In the genomic region with DNA sequence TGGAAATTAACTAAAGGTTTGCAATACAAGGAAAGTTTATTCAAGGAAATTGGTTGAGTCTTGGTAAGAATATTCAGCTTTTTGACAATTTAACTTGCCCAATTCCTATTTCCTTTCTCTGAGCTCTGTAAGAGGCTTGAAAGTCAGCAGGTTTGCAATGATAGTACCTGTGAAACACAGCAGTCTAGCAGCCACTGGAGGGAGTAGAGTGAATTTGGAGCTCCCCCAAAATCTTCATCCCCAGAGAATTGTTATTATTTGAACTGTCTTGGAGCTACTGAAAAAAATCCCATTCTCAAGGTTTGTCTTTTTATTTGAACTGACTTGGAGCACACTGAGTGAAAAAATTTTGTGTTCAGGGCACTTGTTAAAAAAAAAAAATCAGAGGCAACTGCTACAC, we compare ENCODE assay signal across 23 cellular contexts.
"Had no signal": no experiment of that assay in that cellular context is flagged by ENCODE, and none has a peak within 500 bp of the region (broad histone marks: within the 10 kb centered on the region; RNA-seq: fewer than 3 reads in every experiment).

No MANE protein-coding gene starts in this region.

- H3K27me3 ChIP-seq: breast epithelium, esophagus squamous epithelium, heart right ventricle, pancreas, sigmoid colon, upper lobe of left lung had no signal

- H3K36me3 ChIP-seq: breast epithelium, esophagus squamous epithelium, heart right ventricle, pancreas, sigmoid colon, upper lobe of left lung had no signal

- H3K27ac ChIP-seq: breast epithelium, esophagus squamous epithelium, heart right ventricle, pancreas, sigmoid colon, upper lobe of left lung had no signal

- ATAC-seq: activated CD4-positive, alpha-beta T cell treated with anti-CD3 and anti-CD28 coated beads for 36 hours; natural killer cell treated with Interleukin-12 subunit alpha and Interleukin-12 subunit beta and Interleukin-15 and Interleukin-18, amount 100 ng/mL, for 72 hours had no signal

- H3K4me1 Mint-ChIP-seq: activated B cell treated with CpG ODN at 0.5 μM for 24 hours; activated CD4-positive, alpha-beta T cell treated with anti-CD3 and anti-CD28 coated beads for 36 hours; activated naive CD8-positive, alpha-beta T cell treated with anti-CD3 and anti-CD28 coated beads for 36 hours; central memory CD8-positive, alpha-beta T cell had no signal

- H3K36me3 Mint-ChIP-seq: activated naive CD8-positive, alpha-beta T cell treated with anti-CD3 and anti-CD28 coated beads for 36 hours had no signal

- H3K4me3 Mint-ChIP-seq: activated B cell treated with CpG ODN at 0.5 μM for 24 hours; activated CD4-positive, alpha-beta T cell treated with anti-CD3 and anti-CD28 coated beads for 36 hours; activated naive CD8-positive, alpha-beta T cell treated with anti-CD3 and anti-CD28 coated beads for 36 hours; activated T-cell treated with anti-CD3 and anti-CD28 coated beads, Interleukin-2, amount 50 U/mL, for 24 hours; central memory CD8-positive, alpha-beta T cell; natural killer cell treated with Interleukin-12 subunit alpha and Interleukin-12 subunit beta and Interleukin-15 and Interleukin-18, amount 100 ng/mL, for 72 hours; T-helper 1 cell treated with Interleukin-12 subunit alpha and Interleukin-12 subunit beta and Interleukin-4 antibody, amounts not matched to agents 30 μg/mL and 1 μg/mL, for 36 hours had no signal

- H3K27ac Mint-ChIP-seq: activated B cell treated with CpG ODN at 0.5 μM for 24 hours; activated CD4-positive, alpha-beta T cell treated with anti-CD3 and anti-CD28 coated beads for 36 hours; activated naive CD8-positive, alpha-beta T cell treated with anti-CD3 and anti-CD28 coated beads for 36 hours; activated T-cell treated with anti-CD3 and anti-CD28 coated beads, Interleukin-2, amount 50 U/mL, for 24 hours; activated T-helper 2 cell treated with anti-CD3 and anti-CD28 coated beads, Interferon-gamma antibody, Interleukin-2, Interleukin-4, amounts not matched to agents 10 μg/mL and 5 μg/mL and 100 μg/mL, durations not matched to agents 14 hours and 24 hours and 36 hours; natural killer cell treated with Interleukin-12 subunit alpha and Interleukin-12 subunit beta and Interleukin-15 and Interleukin-18, amount 100 ng/mL, for 72 hours; T-helper 1 cell treated with Interleukin-12 subunit alpha and Interleukin-12 subunit beta and Interleukin-4 antibody, amounts not matched to agents 30 μg/mL and 1 μg/mL, for 36 hours had no signal

- H3K4me1 ChIP-seq: breast epithelium, esophagus squamous epithelium, heart right ventricle, pancreas, sigmoid colon, upper lobe of left lung had no signal

- DNase-seq: activated B cell treated with CpG ODN at 0.5 μM for 24 hours; activated CD4-positive, alpha-beta T cell treated with anti-CD3 and anti-CD28 coated beads for 36 hours; activated CD4-positive, alpha-beta T cell treated with anti-CD3 and anti-CD28 coated beads, Interleukin-2, amount 50 U/mL, for 4 hours; activated CD8-positive, alpha-beta memory T cell treated with anti-CD3 and anti-CD28 coated beads for 24 hours; activated CD8-positive, alpha-beta memory T cell treated with anti-CD3 and anti-CD28 coated beads, Interleukin-2, amount 50 U/mL, for 4 hours; activated naive CD4-positive, alpha-beta T cell treated with Interleukin-2 at 50 U/mL for 16 hours; activated naive CD8-positive, alpha-beta T cell treated with anti-CD3 and anti-CD28 coated beads for 36 hours; activated T-cell treated with anti-CD3 and anti-CD28 coated beads, Interleukin-2, amount 50 U/mL, for 24 hours; effector memory CD4-positive, alpha-beta T cell; esophagus squamous epithelium; heart right ventricle; midbrain; pancreas; sigmoid colon; stimulated activated CD4-positive, alpha-beta T cell treated with anti-CD3 and anti-CD28 coated beads, Interleukin-4, amount 100 ng/mL, for 1 hour; stimulated activated naive CD4-positive, alpha-beta T cell; T1000; upper lobe of left lung had no signal

- H3K9me3 Mint-ChIP-seq: activated B cell treated with CpG ODN at 0.5 μM for 24 hours; activated naive CD8-positive, alpha-beta T cell treated with anti-CD3 and anti-CD28 coated beads for 36 hours; activated T-cell treated with anti-CD3 and anti-CD28 coated beads, Interleukin-2, amount 50 U/mL, for 24 hours; activated T-helper 2 cell treated with anti-CD3 and anti-CD28 coated beads, Interferon-gamma antibody, Interleukin-2, Interleukin-4, amounts not matched to agents 10 μg/mL and 5 μg/mL and 100 μg/mL, durations not matched to agents 14 hours and 24 hours and 36 hours; T-helper 1 cell treated with Interleukin-12 subunit alpha and Interleukin-12 subunit beta and Interleukin-4 antibody, amounts not matched to agents 30 μg/mL and 1 μg/mL, for 36 hours had no signal

- H3K4me3 ChIP-seq: breast epithelium, esophagus squamous epithelium, heart right ventricle, pancreas, sigmoid colon, upper lobe of left lung had no signal

- H3K9me3 ChIP-seq: breast epithelium, esophagus squamous epithelium, heart right ventricle, pancreas, sigmoid colon, upper lobe of left lung had no signal
